Comparison of ENCODE assay signal across 11 cellular contexts in the genomic region with DNA sequence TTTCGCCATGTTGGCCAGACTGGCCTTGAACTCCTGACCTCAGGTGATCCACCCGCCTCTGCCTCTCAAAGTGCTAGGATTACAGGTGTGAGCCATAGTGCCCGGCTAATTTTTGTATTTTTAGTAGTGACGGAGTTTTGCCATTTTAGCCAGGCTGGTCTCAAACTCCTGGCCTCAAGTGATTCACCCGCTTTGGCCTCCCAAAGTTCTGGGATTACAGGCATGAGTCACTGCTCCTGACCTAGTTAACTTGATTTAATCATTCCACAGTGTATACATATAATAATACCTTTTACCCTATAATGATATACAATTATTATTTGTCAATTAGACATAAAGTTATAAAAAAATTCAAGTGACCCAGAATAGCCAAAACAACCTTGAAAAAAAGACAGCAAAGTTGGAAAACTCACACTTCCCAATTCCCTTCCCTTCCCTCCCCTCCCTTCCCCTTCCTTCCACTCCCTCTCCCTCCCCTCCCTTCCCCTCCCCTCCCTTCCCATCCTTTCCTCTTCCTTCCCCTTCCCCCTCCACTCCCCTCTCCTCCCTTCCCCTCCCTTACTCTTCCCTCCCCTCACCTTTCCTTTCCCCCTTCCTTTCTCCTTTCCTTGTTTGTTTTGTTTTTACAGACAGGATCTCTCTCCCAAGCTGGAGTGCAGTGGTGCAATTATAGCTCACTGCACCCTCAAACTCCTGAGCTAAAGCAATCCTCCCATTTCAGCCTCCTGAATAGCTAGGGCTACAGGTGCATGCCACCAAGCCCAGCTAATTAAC. TPM values are rescaled to one million over a fixed set of nuclear protein-coding genes. Genes with fewer than 3 reads are reported as not detected.
DNase-seq lines count a peak whose midpoint lies in the region; ATAC-seq and TF ChIP-seq lines count a peak whose summit lies in the region.
"Had no signal": no experiment of that assay in that cellular context is flagged by ENCODE, and none has a peak within 500 bp of the region (broad histone marks: within the 10 kb centered on the region; RNA-seq: fewer than 3 reads in every experiment).

No MANE protein-coding gene starts in this region.

- dilution Hi-C loops in mammary epithelial cell (cut with HindIII; ENCODE audit: low sequenced_read_pairs), result loop anchor here (5.0 kb wide), 1 partner anchor 58 kb away; no protein-coding TSS in a partner anchor

- no peak overlapping the region for H4K91ac ChIP-seq in mesenchymal stem cell (ENCODE audit: low read length)

- intact Hi-C loops in Calu3 (cut with micrococcal nuclease; ENCODE audit: unreplicated experiment) (no loop called here), mammary epithelial cell (cut with micrococcal nuclease) (no loop called here)

- H2AFZ ChIP-seq in mammary epithelial cell (ENCODE audit: low read depth, low read length) (no peak overlapping the region), mesenchymal stem cell (ENCODE audit: low read depth, low read length) (no peak overlapping the region), Karpas-422 (ENCODE audit: low read length) (no peak overlapping the region)

- DNase-seq in Calu3 (peak; percentile 44), MG63 (peak; percentile 83), mammary epithelial cell (peak; percentile 80), mesenchymal stem cell (peak; percentile 79), mesenteric fat pad (ENCODE audit: low spot score) (no peak), Karpas-422 (no peak)
- DNase-seq: aorta, NCI-H2107 had no signal

- no peak overlapping the region for H3K9ac ChIP-seq in mammary epithelial cell (ENCODE audit: insufficient read depth, low read length)
- no peak overlapping the region for H3K9ac ChIP-seq in mesenchymal stem cell (ENCODE audit: low read length)
- no peak overlapping the region for H3K9ac ChIP-seq in Karpas-422 (ENCODE audit: low read length)

- H2AK5ac ChIP-seq in mesenchymal stem cell (ENCODE audit: low read length, severe bottlenecking), result peak overlapping the region; percentile 81

- H3K4me1 ChIP-seq in mammary epithelial cell (ENCODE audit: insufficient read depth, low read length) (peaks cover 18% of the 10 kb centered on the region), mesenchymal stem cell (ENCODE audit: control insufficient read depth, insufficient read depth, low read depth, low read length) (peaks cover 19% of the 10 kb centered on the region), Karpas-422 (ENCODE audit: low read length) (peaks cover 5% of the 10 kb centered on the region; the same call in 1 of the 2 replicates)

- H4K8ac ChIP-seq in mesenchymal stem cell (ENCODE audit: low read length), result no peak overlapping the region

- no peak overlapping the region for H3K14ac ChIP-seq in mesenchymal stem cell (ENCODE audit: low read length in 2 of 2)

- peak overlapping the region; percentile 42 for H2BK120ac ChIP-seq in mesenchymal stem cell (ENCODE audit: low read depth, low read length)

- no peak overlapping the region for H3K4me3 Mint-ChIP-seq in Calu3 (ENCODE audit: low read depth, unreplicated experiment)

- CTCF ChIA-PET in Calu3 (lab: Charles Lee), result interaction anchor here (0.7 kb wide), 3 partner anchors 8 to 226 kb away, joined by 3 to 7 read pairs (median 5); no protein-coding TSS in a partner anchor
- CTCF ChIA-PET in mammary epithelial cell (lab: Charles Lee; ENCODE audit: low non-redundant PET), result no interaction called here

- ATAC-seq in GM19035 (IDR thresholded peaks at IDR 0.05; ENCODE audit: unreplicated experiment) (no peak), HG02884 (IDR thresholded peaks at IDR 0.05; ENCODE audit: unreplicated experiment) (no peak)

- H3K4me3 ChIP-seq in MG63, result no peak overlapping the region
- no peak overlapping the region for H3K4me3 ChIP-seq in mammary epithelial cell (replicated peaks in 1 of 3; ENCODE audit: insufficient read depth in 1 of 3, low read depth in 2 of 3, low read length in 3 of 3)
- H3K4me3 ChIP-seq in mesenchymal stem cell (ENCODE audit: insufficient read depth in 1 of 2, low read depth in 1 of 2, low read length in 2 of 2), result no peak overlapping the region
- no peak overlapping the region for H3K4me3 ChIP-seq in Karpas-422 (ENCODE audit: low read length)

- H2BK12ac ChIP-seq in mesenchymal stem cell (ENCODE audit: low read length in 2 of 2), result no peak overlapping the region

- BruUV-seq in Calu3 (replicated peaks; lab: Mats Ljungman, UMichigan) (no TSS peak), mammary epithelial cell (replicated peaks; lab: Mats Ljungman, UMichigan) (no TSS peak)

- H4K20me1 ChIP-seq in mammary epithelial cell (ENCODE audit: insufficient read depth, low read length), result no peaks in the 10 kb centered on the region
- H4K20me1 ChIP-seq in Karpas-422 (ENCODE audit: insufficient read depth, low read depth, low read length), result no peaks in the 10 kb centered on the region

- H3K27ac Mint-ChIP-seq in Calu3 (ENCODE audit: unreplicated experiment), result peak overlapping the region; percentile 95

- no peak for TF ChIP-seq CTCF in Calu3 (IDR thresholded peaks at IDR 0.05; ENCODE audit: unreplicated experiment)
- TF ChIP-seq CTCF in mammary epithelial cell (conservative IDR thresholded peaks at IDR 0.05 in 1 of 2, IDR thresholded peaks at IDR 0.05 in 1 of 2; ENCODE audit: extremely low read depth in 1 of 2, insufficient read depth in 1 of 2, low read depth in 1 of 2, low read length in 2 of 2), result no peak

- H3K27me3 ChIP-seq in MG63 (no peaks in the 10 kb centered on the region), mammary epithelial cell (ENCODE audit: insufficient read depth, low read length) (no peaks in the 10 kb centered on the region), mesenchymal stem cell (ENCODE audit: control insufficient read depth in 1 of 2, insufficient read depth in 1 of 2, low read length in 2 of 2) (no peaks in the 10 kb centered on the region), Karpas-422 (ENCODE audit: low read length) (no peaks in the 10 kb centered on the region)

- 0 out of 2 replicates have a peak, but pooled peaks cover 2% of the 10 kb centered on the region for H3K9me3 ChIP-seq in MG63
- no peaks in the 10 kb centered on the region for H3K9me3 ChIP-seq in mammary epithelial cell (replicated peaks; ENCODE audit: insufficient read depth, low read length)
- H3K9me3 ChIP-seq in mesenchymal stem cell (ENCODE audit: control insufficient read depth, low read length), result no peaks in the 10 kb centered on the region
- H3K9me3 ChIP-seq in Karpas-422 (ENCODE audit: low read length), result no peaks in the 10 kb centered on the region

- no peaks in the 10 kb centered on the region for H3K79me1 ChIP-seq in mesenchymal stem cell (replicated peaks; ENCODE audit: low read length, poor library complexity, severe bottlenecking)

- H3K79me2 ChIP-seq in mammary epithelial cell (ENCODE audit: insufficient read depth, low read length) (no peaks in the 10 kb centered on the region), Karpas-422 (ENCODE audit: low read length) (no peaks in the 10 kb centered on the region)

- peak overlapping the region in 1 of 2 experiments; percentile 37 for H3K4ac ChIP-seq in mesenchymal stem cell (ENCODE audit: low read depth in 1 of 2, low read length in 2 of 2)

- peaks cover 14% of the 10 kb centered on the region for H3K36me3 Mint-ChIP-seq in Calu3 (ENCODE audit: insufficient read depth, unreplicated experiment)

- H3K36me3 ChIP-seq in MG63, result no peaks in the 10 kb centered on the region
- no peaks in the 10 kb centered on the region for H3K36me3 ChIP-seq in mammary epithelial cell (ENCODE audit: insufficient read depth, low read length)
- no peaks in the 10 kb centered on the region for H3K36me3 ChIP-seq in mesenchymal stem cell (ENCODE audit: control insufficient read depth in 1 of 2, insufficient read depth in 2 of 2, low read depth in 1 of 2, low read length in 2 of 2)
- no peaks in the 10 kb centered on the region for H3K36me3 ChIP-seq in Karpas-422 (ENCODE audit: insufficient read depth, low read length)

- H3K23ac ChIP-seq in mesenchymal stem cell (ENCODE audit: low read length in 2 of 2), result no peak overlapping the region

- H2BK5ac ChIP-seq in mesenchymal stem cell (ENCODE audit: low read depth, low read length, poor library complexity, severe bottlenecking), result no peak overlapping the region

- 4% methylated on average over 5 of the region's 5 CpGs for WGBS in mammary epithelial cell (ENCODE audit: low coverage, missing lambda C conversion rate)
- WGBS in mesenchymal stem cell, result 19% methylated on average over 5 of the region's 5 CpGs

- H3K4me1 Mint-ChIP-seq in Calu3 (ENCODE audit: low read depth, unreplicated experiment), result peaks cover 38% of the 10 kb centered on the region

- no peaks in the 10 kb centered on the region for H3K9me2 ChIP-seq in Karpas-422 (replicated peaks; ENCODE audit: insufficient read depth, low read length)

- H3K27me3 Mint-ChIP-seq in Calu3 (ENCODE audit: unreplicated experiment), result no peaks in the 10 kb centered on the region

- H3K27ac ChIP-seq in mammary epithelial cell (ENCODE audit: insufficient read depth, low read depth, low read length), result peak overlapping the region; percentile 47
- peak overlapping the region; percentile 99 for H3K27ac ChIP-seq in mesenchymal stem cell (ENCODE audit: low read length, poor library complexity, severe bottlenecking)
- H3K27ac ChIP-seq in Karpas-422 (ENCODE audit: low read length), result no peak overlapping the region
- H3K27ac ChIP-seq: C4-2B had no signal

- H2BK15ac ChIP-seq in mesenchymal stem cell (ENCODE audit: low read depth, poor library complexity, severe bottlenecking), result no peak overlapping the region

- in situ Hi-C loops in mammary epithelial cell (cut with MboI; ENCODE audit: low sequenced_read_pairs in 2 of 2), result no loop called here

- peak overlapping the region in 1 of 2 experiments; percentile 2 for H3K18ac ChIP-seq in mesenchymal stem cell (ENCODE audit: low read depth in 1 of 2, low read length in 2 of 2)

- no peaks in the 10 kb centered on the region for H3K9me3 Mint-ChIP-seq in Calu3 (ENCODE audit: low read depth, unreplicated experiment)

- H3K4me2 ChIP-seq in mammary epithelial cell (ENCODE audit: insufficient read depth, low read depth, low read length) (no peak overlapping the region), mesenchymal stem cell (ENCODE audit: low read length, poor library complexity, severe bottlenecking) (no peak overlapping the region), Karpas-422 (ENCODE audit: low read depth, low read length, poor library complexity, severe bottlenecking) (no peak overlapping the region)

RNA-seq across cellular contexts. Expression of gene ZMIZ2, which starts 14.8 kb away (rescaled TPM):
- 260 and 269 TPM in 2 replicates for total RNA-seq in Calu3 (2022)
- 2.0 and 6.6 TPM in 2 replicates for total RNA-seq in MG63 (2014; rRNA removed; shearing (Covaris generic); ENCODE audit: low replicate concordance)
- total RNA-seq in mammary epithelial cell, result 10 to 100 TPM in 1 of 2 donors, 1 to 10 TPM in 1; 8.0 to 55.6 TPM
- 6.0 TPM for polyA plus RNA-seq in mammary epithelial cell
- polyA minus RNA-seq in mammary epithelial cell, result 5.7 TPM
- polyA plus RNA-seq in mesenchymal stem cell (2013, experiment 1 of 2), result 38.9 TPM
- polyA plus RNA-seq in mesenchymal stem cell (2013, experiment 2 of 2), result 36.0 TPM
- 47.8 TPM for total RNA-seq in mesenteric fat pad
- total RNA-seq in Karpas-422 (2014; rRNA removed; shearing (Covaris generic); ENCODE audit: low replicate concordance), result 16.2 and 19.9 TPM in 2 replicates

Comparison
In these comparisons a context has a peak if more than half of its experiments do, and no peak if none do; other contexts are left out.
1. DNase-seq: peak in Calu3 (single experiment), MG63 (single experiment), mammary epithelial cell (single experiment) and mesenchymal stem cell (single experiment); none in mesenteric fat pad (single experiment) and Karpas-422 (single experiment).